In the genomic region with DNA sequence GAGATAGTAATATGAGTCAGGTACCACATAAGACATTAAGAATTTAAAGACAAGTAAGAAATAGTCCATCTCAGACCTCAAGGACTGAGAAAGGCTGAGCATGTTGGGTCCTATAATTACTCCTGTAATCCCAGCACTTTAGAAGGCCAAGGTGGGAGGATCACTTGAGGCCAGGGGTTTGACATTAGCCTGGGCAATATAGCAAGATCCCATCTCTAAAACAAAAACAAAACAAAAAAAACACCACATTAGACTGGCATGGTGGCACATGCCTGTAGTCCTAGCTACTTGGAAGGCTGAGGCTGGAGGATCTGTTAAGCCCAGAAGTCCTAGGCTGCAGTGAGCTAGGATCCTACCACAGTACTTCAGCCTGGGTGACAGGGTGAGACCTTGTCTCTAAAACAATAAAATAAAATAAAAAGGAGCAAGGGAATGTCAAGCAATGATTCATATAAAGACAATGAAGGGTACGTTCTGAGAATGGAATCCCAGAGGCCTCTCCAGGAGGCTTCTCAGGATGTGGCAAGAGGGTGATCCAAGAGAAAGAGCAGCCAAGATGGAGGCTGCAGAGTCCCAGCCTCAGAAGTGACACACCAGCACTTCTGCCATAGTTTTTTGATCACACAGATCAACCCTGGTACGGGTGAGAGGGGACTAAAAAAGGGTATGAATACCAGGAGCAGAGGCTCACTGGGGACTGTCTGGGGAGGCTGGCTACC, we compare ENCODE assay signal across 19 cellular contexts.
DNase-seq lines count a peak whose midpoint lies in the region; ATAC-seq and TF ChIP-seq lines count a peak whose summit lies in the region.
"Had no signal": no experiment of that assay in that cellular context is flagged by ENCODE, and none has a peak within 500 bp of the region (broad histone marks: within the 10 kb centered on the region; RNA-seq: fewer than 3 reads in every experiment).

No MANE protein-coding gene starts in this region.

- DNase-seq in AG20443 (ENCODE audit: low spot score) = peak; percentile 68
- DNase-seq in M059J (ENCODE audit: low read depth) = peak; percentile 88
- peak; percentile 71 to 94 for DNase-seq in cardiac fibroblast (ENCODE audit: low read depth in 2 of 2)
- DNase-seq in mesenchymal stem cell = peak; percentile 54
- no peak for DNase-seq in mucosa of descending colon
- DNase-seq in PC-9 = no peak
- no peak for DNase-seq in HAP-1 (ENCODE audit: low spot score in 2 of 2)
- DNase-seq in uterus = no peak
- DNase-seq: activated CD8-positive, alpha-beta T cell treated with anti-CD3 and anti-CD28 coated beads, Interleukin-2, amount 10 ng/mL, durations not matched to agents 7 days and 5 days; activated effector memory CD4-positive, alpha-beta T cell treated with anti-CD3 and anti-CD28 coated beads, Interleukin-2, amount 50 U/mL, for 16 hours; CD4-positive, alpha-beta T cell; heart right ventricle; left colon; NCI-H187 treated with DMSO at 0.1 percent for 48 hours; retina; SHP77 treated with DMSO at 0.1 percent for 48 hours; stimulated activated CD4-positive, alpha-beta T cell treated with anti-CD3 and anti-CD28 coated beads, Interleukin-1b, Interleukin-23, amount 100 ng/mL, for 48 hours; thyroid gland had no signal

- peak overlapping the region; percentile 53 for H2AK5ac ChIP-seq in mesenchymal stem cell (ENCODE audit: low read length, severe bottlenecking)

- peak overlapping the region; percentile 54 for H4K8ac ChIP-seq in mesenchymal stem cell (ENCODE audit: low read length)

- H4K20me1 ChIP-seq in PC-9 (ENCODE audit: insufficient read depth) = no peaks in the 10 kb centered on the region

- POLR2A ChIA-PET in PC-9 (lab: Charles Lee; ENCODE audit: unreplicated experiment) = no interaction called here

- in situ Hi-C loops in HAP-1 (cut with MboI; ENCODE audit: low sequenced_read_pairs) = no loop called here

- WGBS in mesenchymal stem cell = 52% methylated on average over 2 of the region's 2 CpGs

- no peak overlapping the region for H3K27ac ChIP-seq in mesenchymal stem cell (ENCODE audit: low read length, poor library complexity, severe bottlenecking)
- H3K27ac ChIP-seq in PC-9 = no peak overlapping the region
- H3K27ac ChIP-seq in uterus = no peak overlapping the region
- H3K27ac ChIP-seq: heart right ventricle, KMS-11, thyroid gland had no signal

- H3K27me3 ChIP-seq in mesenchymal stem cell (ENCODE audit: control insufficient read depth in 1 of 2, insufficient read depth in 1 of 2, low read length in 2 of 2) = peaks cover 0 to 12% of the 10 kb centered on the region in 2 experiments
- no peaks in the 10 kb centered on the region for H3K27me3 ChIP-seq in PC-9 (ENCODE audit: insufficient read depth, low read depth)
- no peaks in the 10 kb centered on the region for H3K27me3 ChIP-seq in HAP-1 (ENCODE audit: low read depth)
- no peaks in the 10 kb centered on the region for H3K27me3 ChIP-seq in uterus
- H3K27me3 ChIP-seq: heart right ventricle, thyroid gland had no signal

- H2BK120ac ChIP-seq in mesenchymal stem cell (ENCODE audit: low read depth, low read length) = no peak overlapping the region

- H3K4ac ChIP-seq in mesenchymal stem cell (ENCODE audit: low read depth in 1 of 2, low read length in 2 of 2) = no peak overlapping the region

- intact Hi-C loops in mucosa of descending colon (cut with DNase I, micrococcal nuclease) = no loop called here
- intact Hi-C loops in PC-9 (cut with micrococcal nuclease; ENCODE audit: unreplicated experiment) = no loop called here
- intact Hi-C loops in uterus (cut with DNase I; ENCODE audit: low total_unique reads) = no loop called here

- ATAC-seq in mucosa of descending colon = no peak
- ATAC-seq: activated CD8-positive, alpha-beta T cell treated with anti-CD3 and anti-CD28 coated beads, Interleukin-2, amount 10 ng/mL, durations not matched to agents 7 days and 5 days; left colon had no signal

- TF ChIP-seq CTCF in cardiac fibroblast (IDR thresholded peaks at IDR 0.05; ENCODE audit: low read depth, low read length) = no peak
- no peak for TF ChIP-seq CTCF in mucosa of descending colon (IDR thresholded peaks at IDR 0.05)
- TF ChIP-seq CTCF in PC-9 (conservative IDR thresholded peaks at IDR 0.05) = no peak
- TF ChIP-seq CTCF in uterus (IDR thresholded peaks at IDR 0.05) = no peak

- H3K4me1 ChIP-seq in mesenchymal stem cell (ENCODE audit: control insufficient read depth, insufficient read depth, low read depth, low read length) (peaks cover 10% of the 10 kb centered on the region), mucosa of descending colon (ENCODE audit: low read depth) (no peaks in the 10 kb centered on the region), PC-9 (replicated peaks; ENCODE audit: insufficient read depth) (peaks cover 24% of the 10 kb centered on the region), HAP-1 (no peaks in the 10 kb centered on the region), uterus (no peaks in the 10 kb centered on the region)

- H3K4me3 ChIP-seq in cardiac fibroblast (replicated peaks in 1 of 2; ENCODE audit: low read depth in 2 of 2, low read length in 2 of 2) (no peak overlapping the region), mesenchymal stem cell (ENCODE audit: insufficient read depth in 1 of 2, low read depth in 1 of 2, low read length in 2 of 2) (no peak overlapping the region), mucosa of descending colon (no peak overlapping the region), PC-9 (no peak overlapping the region), HAP-1 (no peak overlapping the region), uterus (no peak overlapping the region)
- H3K4me3 ChIP-seq: heart right ventricle, thyroid gland had no signal

- H3K23ac ChIP-seq in mesenchymal stem cell (ENCODE audit: low read length in 2 of 2) = no peak overlapping the region

- no peaks in the 10 kb centered on the region for H3K9me2 ChIP-seq in PC-9 (ENCODE audit: insufficient read depth)

- no peaks in the 10 kb centered on the region for H3K79me2 ChIP-seq in PC-9 (ENCODE audit: low read depth)

- CTCF ChIA-PET in PC-9 (lab: Charles Lee) = no interaction called here

- peak overlapping the region in 1 of 2 experiments; percentile 21 for H3K18ac ChIP-seq in mesenchymal stem cell (ENCODE audit: low read depth in 1 of 2, low read length in 2 of 2)

- peaks cover 6% of the 10 kb centered on the region; the same call in 1 of the 2 replicates for H3F3A ChIP-seq in PC-9 (ENCODE audit: insufficient read depth, low read depth)

- no peak overlapping the region for H2AFZ ChIP-seq in mesenchymal stem cell (ENCODE audit: low read depth, low read length)
- H2AFZ ChIP-seq in PC-9 = no peak overlapping the region

- H2BK15ac ChIP-seq in mesenchymal stem cell (ENCODE audit: low read depth, poor library complexity, severe bottlenecking) = no peak overlapping the region

- no peak overlapping the region for H3K4me2 ChIP-seq in mesenchymal stem cell (ENCODE audit: low read length, poor library complexity, severe bottlenecking)
- no peak overlapping the region for H3K4me2 ChIP-seq in PC-9
- H3K4me2 ChIP-seq: KMS-11 had no signal

- H3K36me3 ChIP-seq in mesenchymal stem cell (ENCODE audit: control insufficient read depth in 1 of 2, insufficient read depth in 2 of 2, low read depth in 1 of 2, low read length in 2 of 2) (no peaks in the 10 kb centered on the region), mucosa of descending colon (ENCODE audit: low read depth) (no peaks in the 10 kb centered on the region), PC-9 (ENCODE audit: low read depth) (no peaks in the 10 kb centered on the region), HAP-1 (replicated peaks) (no peaks in the 10 kb centered on the region), uterus (no peaks in the 10 kb centered on the region)
- H3K36me3 ChIP-seq: heart right ventricle, thyroid gland had no signal

- no peak overlapping the region for H4K91ac ChIP-seq in mesenchymal stem cell (ENCODE audit: low read length)

- H3K79me1 ChIP-seq in mesenchymal stem cell (replicated peaks; ENCODE audit: low read length, poor library complexity, severe bottlenecking) = no peaks in the 10 kb centered on the region

- H2BK12ac ChIP-seq in mesenchymal stem cell (ENCODE audit: low read length in 2 of 2) = no peak overlapping the region

- H3K9ac ChIP-seq in mesenchymal stem cell (ENCODE audit: low read length) = no peak overlapping the region
- H3K9ac ChIP-seq: KMS-11 had no signal

- TF ChIP-seq POLR2A in uterus (IDR thresholded peaks at IDR 0.05) = no peak

- H3K14ac ChIP-seq in mesenchymal stem cell (ENCODE audit: low read length in 2 of 2) = no peak overlapping the region

- H3K9me3 ChIP-seq in mesenchymal stem cell (ENCODE audit: control insufficient read depth, low read length) (no peaks in the 10 kb centered on the region), mucosa of descending colon (no peaks in the 10 kb centered on the region), PC-9 (ENCODE audit: insufficient read depth, low read depth) (no peaks in the 10 kb centered on the region), HAP-1 (no peaks in the 10 kb centered on the region), uterus (no peaks in the 10 kb centered on the region)
- H3K9me3 ChIP-seq: heart right ventricle, thyroid gland had no signal

- no TSS peak for BruUV-seq in PC-9 (replicated peaks; lab: Mats Ljungman, UMichigan)

- no peak overlapping the region for H2BK5ac ChIP-seq in mesenchymal stem cell (ENCODE audit: low read depth, low read length, poor library complexity, severe bottlenecking)

Comparison
In these comparisons a context has a peak if more than half of its experiments do, and no peak if none do; other contexts are left out.
1. DNase-seq: peak in AG20443 (single experiment), M059J (single experiment), cardiac fibroblast (2 of 2) and mesenchymal stem cell (single experiment); none in mucosa of descending colon (0 of 3), PC-9 (0 of 2), HAP-1 (0 of 2) and uterus (0 of 2).